In the genomic region with DNA sequence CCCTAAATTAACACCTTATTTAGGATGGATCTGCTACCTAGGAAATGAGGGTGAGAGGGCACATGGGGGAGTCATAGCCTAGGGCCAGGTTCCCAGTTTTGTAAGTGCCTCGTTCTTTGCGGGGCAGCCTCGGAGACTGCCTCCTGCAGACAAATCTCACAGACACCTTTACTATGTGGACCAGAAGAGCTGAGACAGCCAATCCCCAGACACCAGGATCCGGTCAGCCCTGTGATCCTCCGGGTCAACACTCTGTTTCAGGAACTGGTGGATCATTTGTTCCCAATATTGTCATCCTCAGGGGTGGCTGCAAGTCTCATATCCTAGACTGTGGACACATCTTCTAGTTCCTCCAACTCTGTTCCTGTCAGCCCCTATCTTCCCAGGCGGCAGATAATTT, we compare ENCODE assay signal across 21 cellular contexts.
"Had no signal": no experiment of that assay in that cellular context is flagged by ENCODE, and none has a peak within 500 bp of the region (broad histone marks: within the 10 kb centered on the region; RNA-seq: fewer than 3 reads in every experiment).

No MANE protein-coding gene starts in this region.

- H3K9me3 ChIP-seq: body of pancreas, gastroesophageal sphincter, mucosa of descending colon, testis had no signal

- H3K27ac ChIP-seq: body of pancreas, cardiac muscle cell, dorsolateral prefrontal cortex, gastroesophageal sphincter, testis had no signal

- H3K4me3 ChIP-seq: body of pancreas, cardiac muscle cell, dorsolateral prefrontal cortex, gastroesophageal sphincter, mucosa of descending colon, testis had no signal

- H3K36me3 ChIP-seq: cardiac muscle cell, gastroesophageal sphincter had no signal

- ATAC-seq: body of pancreas; effector memory CD8-positive, alpha-beta T cell; gastroesophageal sphincter; sciatic nerve; SK-N-SH treated with all-trans-retinoic acid at 6 μM for 48 hours had no signal

- DNase-seq: activated CD4-positive, alpha-beta memory T cell treated with anti-CD3 and anti-CD28 coated beads for 36 hours; activated CD4-positive, alpha-beta T cell treated with anti-CD3 and anti-CD28 coated beads for 4 hours; activated CD4-positive, CD25-positive, alpha-beta regulatory T cell; activated gamma-delta T cell treated with Interleukin-2 at 50 U/mL for 16 hours; anterior cingulate cortex; dorsolateral prefrontal cortex; effector memory CD8-positive, alpha-beta T cell; hypothalamus; left colon; mesenchymal stem cell; mucosa of descending colon; occipital lobe; stimulated activated CD4-positive, alpha-beta T cell treated with anti-CD3 and anti-CD28 coated beads, Interleukin-4, amount 100 ng/mL, for 1 hour; stimulated activated naive CD4-positive, alpha-beta T cell; T1000; testis had no signal

- H3K27me3 ChIP-seq: testis had no signal
